Comparison of ENCODE assay signal across 8 cellular contexts in the genomic region with DNA sequence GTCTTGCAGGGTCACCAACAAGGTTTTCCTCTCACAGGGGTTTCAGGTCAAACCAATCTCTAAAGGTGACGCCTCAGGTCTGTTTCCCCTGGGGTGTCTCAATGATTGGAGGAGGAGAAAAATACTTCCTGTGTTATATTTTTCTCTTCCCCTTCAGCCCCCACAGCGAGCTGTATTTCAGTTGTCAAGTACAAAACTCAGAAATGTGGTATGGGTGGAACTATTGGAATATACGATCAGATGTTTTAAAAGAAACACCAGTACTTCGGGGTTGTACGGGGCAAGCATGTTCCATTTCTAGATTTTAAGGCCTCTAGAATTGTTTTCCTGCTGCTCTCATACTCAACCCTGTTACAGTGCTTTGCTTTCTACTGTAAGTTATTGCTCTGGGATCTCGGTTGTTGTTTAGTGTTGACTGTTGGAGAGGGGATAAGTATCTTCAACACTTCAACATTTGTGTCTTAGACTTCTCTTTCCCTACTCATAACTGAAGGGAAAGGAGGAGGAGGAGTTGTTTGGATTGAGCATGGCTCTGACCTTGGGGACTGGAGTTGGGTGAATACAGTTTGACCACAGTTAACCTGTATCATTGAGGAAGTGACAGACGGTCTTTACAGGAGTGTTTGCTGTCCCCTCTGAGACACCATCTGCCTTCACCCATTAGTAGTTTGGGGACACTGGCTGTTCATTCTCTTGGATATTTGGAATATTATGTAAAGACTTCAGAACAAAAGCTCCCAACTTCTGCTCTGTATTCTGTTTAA. TPM values are rescaled to one million over a fixed set of nuclear protein-coding genes. Genes with fewer than 3 reads are reported as not detected.
A peak's percentile ranks its signal among the peaks of the same experiment; 100 is the strongest.
DNase-seq lines count a peak whose midpoint lies in the region; TF ChIP-seq lines count a peak whose summit lies in the region.

No MANE protein-coding gene starts in this region.

- no peak for TF ChIP-seq CTCF in cardiac muscle cell (IDR thresholded peaks at IDR 0.05; ENCODE audit: low read depth, low read length)
- TF ChIP-seq CTCF in nephron progenitor cell (IDR thresholded peaks at IDR 0.05): no peak

- no peaks in the 10 kb centered on the region for H3K9me3 ChIP-seq in cardiac muscle cell (ENCODE audit: low read depth)

- H3K36me3 Mint-ChIP-seq in dendritic cell treated with granulocyte-macrophage colony-stimulating factor and Interleukin-4, amounts not matched to agents 40 ng/mL and 50 ng/mL, for 4 days (ENCODE audit: low read depth): peaks cover 6% of the 10 kb centered on the region
- no peaks in the 10 kb centered on the region for H3K36me3 Mint-ChIP-seq in nephron progenitor cell (ENCODE audit: low read depth)

- peak overlapping the region; percentile 98 for H3K27ac ChIP-seq in cardiac muscle cell

- no peaks in the 10 kb centered on the region for H3K36me3 ChIP-seq in cardiac muscle cell

- DNase-seq in cardiac muscle cell (ENCODE audit: low read depth in 1 of 2, low spot score in 1 of 2) (no peak), cardiac septum (ENCODE audit: low spot score) (no peak), NCI-H524 treated with DMSO at 0.1 percent for 48 hours (lab: John Stamatoyannopoulos, UW) (peak; percentile 61), nephron progenitor cell (no peak), NCI-H1930 (lab: John Stamatoyannopoulos, UW) (no peak), hepatic stellate cell (ENCODE audit: low spot score) (no peak), NCI-H1105 (lab: John Stamatoyannopoulos, UW) (no peak)

- peaks cover 49% of the 10 kb centered on the region for H3K4me1 ChIP-seq in cardiac muscle cell (ENCODE audit: low read depth)

- intact Hi-C loops in cardiac septum (cut with DNase I): loop anchor here (2.0 kb wide), 1 partner anchor 28 kb away; no protein-coding TSS in a partner anchor
- intact Hi-C loops in dendritic cell treated with granulocyte-macrophage colony-stimulating factor and Interleukin-4, amounts not matched to agents 40 ng/mL and 50 ng/mL, for 4 days (cut with micrococcal nuclease): loop anchor here (2.0 kb wide), 1 partner anchor 52 kb away; a partner anchor contains a TSS

- peak overlapping the region; percentile 88 for H3K27ac Mint-ChIP-seq in dendritic cell treated with granulocyte-macrophage colony-stimulating factor and Interleukin-4, amounts not matched to agents 40 ng/mL and 50 ng/mL, for 4 days
- peak overlapping the region; percentile 90 for H3K27ac Mint-ChIP-seq in nephron progenitor cell

- H3K4me3 ChIP-seq in cardiac muscle cell: peak overlapping the region; percentile 91

- peak overlapping the region; percentile 89 for H3K4me3 Mint-ChIP-seq in dendritic cell treated with granulocyte-macrophage colony-stimulating factor and Interleukin-4, amounts not matched to agents 40 ng/mL and 50 ng/mL, for 4 days
- peak overlapping the region; percentile 94 for H3K4me3 Mint-ChIP-seq in nephron progenitor cell

- no peaks in the 10 kb centered on the region for H3K9me3 Mint-ChIP-seq in dendritic cell treated with granulocyte-macrophage colony-stimulating factor and Interleukin-4, amounts not matched to agents 40 ng/mL and 50 ng/mL, for 4 days
- H3K9me3 Mint-ChIP-seq in nephron progenitor cell: no peaks in the 10 kb centered on the region

- H3K27me3 ChIP-seq in cardiac muscle cell: no peaks in the 10 kb centered on the region

- H3K4me1 Mint-ChIP-seq in dendritic cell treated with granulocyte-macrophage colony-stimulating factor and Interleukin-4, amounts not matched to agents 40 ng/mL and 50 ng/mL, for 4 days (ENCODE audit: low read depth): peaks cover 71% of the 10 kb centered on the region
- H3K4me1 Mint-ChIP-seq in nephron progenitor cell: peaks cover 68% of the 10 kb centered on the region

- peaks cover 24% of the 10 kb centered on the region for H3K27me3 Mint-ChIP-seq in dendritic cell treated with granulocyte-macrophage colony-stimulating factor and Interleukin-4, amounts not matched to agents 40 ng/mL and 50 ng/mL, for 4 days
- H3K27me3 Mint-ChIP-seq in nephron progenitor cell (ENCODE audit: low read depth, poor library complexity): peaks cover 31% of the 10 kb centered on the region

RNA-seq across cellular contexts. Expression of a gene that starts 2.0 kb away (rescaled TPM):
- total RNA-seq in cardiac muscle cell (99.4 and 117 TPM in 2 replicates), cardiac septum (242 TPM)
- polyA plus RNA-seq in cardiac muscle cell: 31.4 and 37.1 TPM in 2 replicates

RNA-seq across cellular contexts. Expression of a gene that starts 51.3 kb away (rescaled TPM):
- total RNA-seq in cardiac muscle cell (14.1 and 21.2 TPM in 2 replicates), cardiac septum (11.3 TPM)
- polyA plus RNA-seq in cardiac muscle cell: 8.4 and 16.6 TPM in 2 replicates
